ENCODE assay signal across 1 cellular context in genomic region chr11:67486481-67487195, GRCh38.
TF ChIP-seq lines count a peak whose summit lies in the region.

No MANE protein-coding gene starts in this region.

TF ChIP-seq in WTC11, 78 proteins besides CTCF, POLR2A, EP300 and RAD21 (continued from another document):
- TF ChIP-seq PREB (CRISPR knock-in tag; IDR thresholded peaks at IDR 0.05; ENCODE audit: borderline replicate concordance): no peak
- TF ChIP-seq PRRX2 (CRISPR knock-in tag; IDR thresholded peaks at IDR 0.05): no peak
- no peak for TF ChIP-seq GABPB1 (CRISPR knock-in tag; IDR thresholded peaks at IDR 0.05)
